Comparison of ENCODE assay signal across 27 cellular contexts in the genomic region with DNA sequence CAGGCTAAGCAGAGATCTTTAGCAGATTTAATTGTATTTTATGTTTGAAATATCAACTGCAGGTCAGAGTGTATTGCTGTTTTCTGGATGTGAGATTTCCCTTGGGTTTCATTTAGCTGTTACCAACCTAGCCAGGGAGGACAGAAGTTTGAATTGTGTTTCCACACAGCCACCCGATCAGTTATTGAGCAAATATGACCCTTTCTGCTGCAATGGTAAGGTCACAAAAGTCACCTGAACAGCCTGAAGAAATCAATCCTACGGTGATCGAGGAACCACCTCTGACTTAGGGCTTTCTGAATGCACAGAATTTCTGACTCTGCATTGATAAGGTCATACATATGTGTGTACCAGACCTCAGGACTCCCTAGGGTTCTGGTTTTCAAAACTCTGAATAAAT.
"Had no signal": no experiment of that assay in that cellular context is flagged by ENCODE, and none has a peak within 500 bp of the region (broad histone marks: within the 10 kb centered on the region; RNA-seq: fewer than 3 reads in every experiment).

No MANE protein-coding gene starts in this region.

- DNase-seq: glutamatergic neuron; heart left ventricle; islet precursor cell; left ventricle myocardium superior; lower lobe of right lung; mammary epithelial cell; mesenchymal stem cell; naive B cell; natural killer cell; nephron progenitor cell; ovary; retina; right cardiac atrium; stimulated activated CD4-positive, alpha-beta T cell treated with anti-CD3 and anti-CD28 coated beads, Interleukin-1b, Interleukin-23, amount 100 ng/mL, for 48 hours; stimulated activated CD4-positive, alpha-beta T cell treated with anti-CD3 and anti-CD28 coated beads, Interleukin-2, amount 100 ng/mL, for 48 hours; stimulated activated CD4-positive, alpha-beta T cell treated with anti-CD3 and anti-CD28 coated beads, Interleukin-4, amount 100 ng/mL, for 4 hours; stimulated activated CD8-positive, alpha-beta memory T cell treated with anti-CD3 and anti-CD28 coated beads, Interleukin-4, amount 100 ng/mL, for 48 hours; stimulated activated naive CD8-positive, alpha-beta T cell treated with anti-CD3 and anti-CD28 coated beads, Interleukin-15, Interleukin-2, amounts not matched to agents 100 U/mL and 50 U/mL, for 24 hours; stomach; tibial artery; trophoblast cell; upper lobe of right lung had no signal

- H3K9me3 ChIP-seq: heart left ventricle, lower lobe of right lung, prostate gland, stomach, suprapubic skin, thoracic aorta, tibial artery, upper lobe of right lung had no signal

- H3K36me3 Mint-ChIP-seq: naive B cell; natural killer cell; stimulated activated memory B cell treated with anti-CD40 and anti-IgM and Interleukin-4, amounts not matched to agents 10 μg/mL and 1 μg/mL and 100 μg/mL, for 72 hours had no signal

- H3K27me3 ChIP-seq: heart left ventricle, ovary, suprapubic skin, tibial artery, upper lobe of right lung had no signal

- H3K27ac ChIP-seq: heart left ventricle, lower lobe of right lung, ovary, prostate gland, stomach, suprapubic skin, thoracic aorta, upper lobe of right lung had no signal

- H3K4me1 ChIP-seq: lower lobe of right lung, prostate gland, upper lobe of right lung had no signal

- H3K4me1 Mint-ChIP-seq: naive B cell; stimulated activated memory B cell treated with anti-CD40 and anti-IgM and Interleukin-4, amounts not matched to agents 10 μg/mL and 1 μg/mL and 100 μg/mL, for 72 hours had no signal

- H3K4me2 ChIP-seq: smooth muscle cell had no signal

- H3K4me3 ChIP-seq: heart left ventricle, lower lobe of right lung, ovary, prostate gland, smooth muscle cell, stomach, suprapubic skin, thoracic aorta, tibial artery, upper lobe of right lung had no signal

- H3K27ac Mint-ChIP-seq: naive B cell; natural killer cell; nephron progenitor cell; stimulated activated memory B cell treated with anti-CD40 and anti-IgM and Interleukin-4, amounts not matched to agents 10 μg/mL and 1 μg/mL and 100 μg/mL, for 72 hours had no signal

- H3K9me3 Mint-ChIP-seq: natural killer cell; nephron progenitor cell; stimulated activated memory B cell treated with anti-CD40 and anti-IgM and Interleukin-4, amounts not matched to agents 10 μg/mL and 1 μg/mL and 100 μg/mL, for 72 hours had no signal

- H3K4me3 Mint-ChIP-seq: naive B cell; natural killer cell; nephron progenitor cell; stimulated activated memory B cell treated with anti-CD40 and anti-IgM and Interleukin-4, amounts not matched to agents 10 μg/mL and 1 μg/mL and 100 μg/mL, for 72 hours had no signal

- H3K36me3 ChIP-seq: heart left ventricle, lower lobe of right lung, ovary, prostate gland, stomach, suprapubic skin, thoracic aorta, tibial artery, upper lobe of right lung had no signal

- H3K27me3 Mint-ChIP-seq: naive B cell; stimulated activated memory B cell treated with anti-CD40 and anti-IgM and Interleukin-4, amounts not matched to agents 10 μg/mL and 1 μg/mL and 100 μg/mL, for 72 hours had no signal
